In the genomic region with DNA sequence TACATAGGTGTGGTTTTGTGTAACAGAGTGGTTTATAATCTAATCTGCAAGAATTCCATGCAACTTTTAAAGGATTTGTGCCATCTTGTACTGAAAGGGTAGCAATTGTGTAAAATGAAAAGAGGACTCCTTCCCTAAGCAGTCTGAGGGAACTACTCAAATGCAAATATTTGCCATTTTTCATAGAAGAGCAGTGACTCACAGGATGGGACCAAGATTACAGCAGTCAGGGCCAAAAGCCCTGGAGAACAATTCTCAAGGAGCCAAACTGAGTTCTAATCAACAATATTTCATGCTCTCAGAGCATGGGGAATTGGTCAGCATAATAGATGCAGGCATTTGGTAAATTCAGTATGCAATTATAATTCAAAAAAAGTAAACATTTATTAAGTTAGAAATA, we compare ENCODE assay signal across 18 cellular contexts.
DNase-seq lines count a peak whose midpoint lies in the region; ATAC-seq and TF ChIP-seq lines count a peak whose summit lies in the region.
"Had no signal": no experiment of that assay in that cellular context is flagged by ENCODE, and none has a peak within 500 bp of the region (broad histone marks: within the 10 kb centered on the region; RNA-seq: fewer than 3 reads in every experiment).

No MANE protein-coding gene starts in this region.

- H3K36me3 ChIP-seq in BJ (ENCODE audit: control insufficient read depth, insufficient read depth, low read length) (no peaks in the 10 kb centered on the region), endodermal cell (ENCODE audit: control insufficient read depth, insufficient read depth, low read length) (no peaks in the 10 kb centered on the region), mesendoderm (ENCODE audit: control insufficient read depth, insufficient read depth, low read length) (no peaks in the 10 kb centered on the region)
- H3K36me3 ChIP-seq: SJSA1, vagina had no signal

- no peak overlapping the region for H4K5ac ChIP-seq in mesendoderm (ENCODE audit: low read length)

- H3K4me3 Mint-ChIP-seq in endodermal cell = no peak overlapping the region
- H3K4me3 Mint-ChIP-seq: activated CD8-positive, alpha-beta T cell treated with anti-CD3 and anti-CD28 coated beads, Interleukin-2, amount 10 ng/mL, durations not matched to agents 7 days and 5 days; B cell; stimulated activated effector memory CD8-positive, alpha-beta T cell treated with anti-CD3 and anti-CD28 coated beads, Interleukin-12 subunit alpha, Interleukin-12 subunit beta, amount 100 ng/mL, for 72 hours had no signal

- H3K9me3 Mint-ChIP-seq in endodermal cell = no peaks in the 10 kb centered on the region
- H3K9me3 Mint-ChIP-seq: stimulated activated effector memory CD8-positive, alpha-beta T cell treated with anti-CD3 and anti-CD28 coated beads, Interleukin-12 subunit alpha, Interleukin-12 subunit beta, amount 100 ng/mL, for 72 hours had no signal

- H3K36me3 Mint-ChIP-seq in endodermal cell (ENCODE audit: low read depth) = no peaks in the 10 kb centered on the region
- H3K36me3 Mint-ChIP-seq: stimulated activated effector memory CD8-positive, alpha-beta T cell treated with anti-CD3 and anti-CD28 coated beads, Interleukin-12 subunit alpha, Interleukin-12 subunit beta, amount 100 ng/mL, for 72 hours had no signal

- no peaks in the 10 kb centered on the region for H3K79me2 ChIP-seq in mesendoderm (ENCODE audit: control insufficient read depth, insufficient read depth, low read length)

- no peak overlapping the region for H3K56ac ChIP-seq in mesendoderm (ENCODE audit: low read length)

- H3K4me3 ChIP-seq in BJ (ENCODE audit: low read depth, low read length) (no peak overlapping the region), endodermal cell (ENCODE audit: low read length) (no peak overlapping the region), mesendoderm (ENCODE audit: low read length) (no peak overlapping the region)
- H3K4me3 ChIP-seq: SJSA1, vagina had no signal

- H3K23ac ChIP-seq in mesendoderm (ENCODE audit: low read length) = no peak overlapping the region

- no peak overlapping the region for H2AK5ac ChIP-seq in mesendoderm (ENCODE audit: low read length)

- H3K9me3 ChIP-seq in endodermal cell (ENCODE audit: control insufficient read depth, low read length) = no peaks in the 10 kb centered on the region
- H3K9me3 ChIP-seq: SJSA1, vagina had no signal

- TF ChIP-seq CTCF in BJ (IDR thresholded peaks at IDR 0.05; ENCODE audit: insufficient read depth, low read depth, low read length) (no peak), endodermal cell (conservative IDR thresholded peaks at IDR 0.05) (no peak)

- peaks cover 2% of the 10 kb centered on the region for H3K27me3 Mint-ChIP-seq in endodermal cell (ENCODE audit: insufficient read depth)
- H3K27me3 Mint-ChIP-seq: B cell had no signal

- H3K4ac ChIP-seq in mesendoderm (ENCODE audit: low read depth, low read length) = no peak overlapping the region

- H3K4me1 ChIP-seq in endodermal cell (ENCODE audit: control insufficient read depth, insufficient read depth, low read length) = no peaks in the 10 kb centered on the region
- no peaks in the 10 kb centered on the region for H3K4me1 ChIP-seq in mesendoderm (ENCODE audit: control insufficient read depth, low read depth, low read length)
- H3K4me1 ChIP-seq: SJSA1, vagina had no signal

- H3K18ac ChIP-seq in mesendoderm (ENCODE audit: low read length) = no peak overlapping the region

- no peak overlapping the region for H3K9ac ChIP-seq in endodermal cell (ENCODE audit: extremely low read depth, low read length, poor library complexity, severe bottlenecking)
- no peak overlapping the region for H3K9ac ChIP-seq in mesendoderm (ENCODE audit: low read length)

- no peak for ATAC-seq in HG03460 (IDR thresholded peaks at IDR 0.05; ENCODE audit: unreplicated experiment)
- ATAC-seq: activated CD8-positive, alpha-beta T cell treated with anti-CD3 and anti-CD28 coated beads, Interleukin-2, amount 10 ng/mL, durations not matched to agents 7 days and 5 days; stimulated activated effector memory CD8-positive, alpha-beta T cell treated with anti-CD3 and anti-CD28 coated beads, Interleukin-12 subunit alpha, Interleukin-12 subunit beta, amount 100 ng/mL, for 72 hours had no signal

- no peak overlapping the region for H2BK120ac ChIP-seq in mesendoderm (ENCODE audit: low read depth, low read length)

- H3K27ac ChIP-seq in endodermal cell (ENCODE audit: low read depth, low read length) (no peak overlapping the region), mesendoderm (ENCODE audit: low read depth, low read length) (no peak overlapping the region)
- H3K27ac ChIP-seq: SJSA1, vagina had no signal

- H3K27me3 ChIP-seq in BJ (ENCODE audit: control insufficient read depth, insufficient read depth, low read length) (no peaks in the 10 kb centered on the region), endodermal cell (ENCODE audit: control insufficient read depth, insufficient read depth, low read length, poor library complexity, severe bottlenecking) (no peaks in the 10 kb centered on the region), mesendoderm (ENCODE audit: insufficient read depth, low read length, poor library complexity) (no peaks in the 10 kb centered on the region)
- H3K27me3 ChIP-seq: SJSA1, vagina had no signal

- H4K8ac ChIP-seq in mesendoderm (ENCODE audit: low read depth, low read length) = no peak overlapping the region

- H3K4me1 Mint-ChIP-seq in endodermal cell = peaks cover 6% of the 10 kb centered on the region
- H3K4me1 Mint-ChIP-seq: B cell; stimulated activated effector memory CD8-positive, alpha-beta T cell treated with anti-CD3 and anti-CD28 coated beads, Interleukin-12 subunit alpha, Interleukin-12 subunit beta, amount 100 ng/mL, for 72 hours had no signal

- no peak overlapping the region for H3K4me2 ChIP-seq in mesendoderm (ENCODE audit: low read length)

- no peaks in the 10 kb centered on the region for H3K79me1 ChIP-seq in mesendoderm (ENCODE audit: low read length)

- CTCF ChIA-PET in BJ (lab: Yijun Ruan, JAX) = no interaction called here

- POLR2A ChIA-PET in BJ (lab: Charles Lee) = no interaction called here

- DNase-seq in BJ (ENCODE audit: low read depth) (peak; percentile 0), M059J (ENCODE audit: low read depth) (peak; percentile 8), endodermal cell (no peak), mesendoderm (peak; percentile 37), CD1c-positive myeloid dendritic cell (ENCODE audit: extremely low spot score) (no peak)
- no peak for DNase-seq in stimulated activated CD4-positive, alpha-beta T cell treated with anti-CD3 and anti-CD28 coated beads, Interleukin-12 subunit alpha, Interleukin-12 subunit beta, amount 100 ng/mL, for 4 hours
- no peak for DNase-seq in stimulated activated CD4-positive, alpha-beta T cell treated with anti-CD3 and anti-CD28 coated beads, Interleukin-4, amount 100 ng/mL, for 1 hour
- DNase-seq: activated CD8-positive, alpha-beta T cell treated with anti-CD3 and anti-CD28 coated beads, Interleukin-2, amount 10 ng/mL, durations not matched to agents 7 days and 5 days; activated effector memory CD4-positive, alpha-beta T cell treated with Interleukin-2 at 50 U/mL for 16 hours; midbrain; NCI-H2029; posterior cingulate gyrus; stimulated activated CD4-positive, alpha-beta T cell treated with anti-CD3 and anti-CD28 coated beads, Interleukin-2, amount 100 ng/mL, for 48 hours had no signal

- peak overlapping the region; percentile 39 for H3K27ac Mint-ChIP-seq in endodermal cell
- H3K27ac Mint-ChIP-seq: activated CD8-positive, alpha-beta T cell treated with anti-CD3 and anti-CD28 coated beads, Interleukin-2, amount 10 ng/mL, durations not matched to agents 7 days and 5 days; B cell; stimulated activated effector memory CD8-positive, alpha-beta T cell treated with anti-CD3 and anti-CD28 coated beads, Interleukin-12 subunit alpha, Interleukin-12 subunit beta, amount 100 ng/mL, for 72 hours had no signal

- no peak overlapping the region for H2BK15ac ChIP-seq in mesendoderm (replicated peaks; ENCODE audit: low read depth)

- no peak overlapping the region for H2BK5ac ChIP-seq in mesendoderm (ENCODE audit: low read length)

Comparison
In these comparisons a context has a peak if more than half of its experiments do, and no peak if none do; other contexts are left out.
1. DNase-seq: peak in BJ (single experiment), M059J (single experiment) and mesendoderm (single experiment); none in endodermal cell (single experiment), stimulated activated CD4-positive, alpha-beta T cell treated with anti-CD3 and anti-CD28 coated beads, Interleukin-12 subunit alpha, Interleukin-12 subunit beta, amount 100 ng/mL, for 4 hours (single experiment), CD1c-positive myeloid dendritic cell (single experiment) and stimulated activated CD4-positive, alpha-beta T cell treated with anti-CD3 and anti-CD28 coated beads, Interleukin-4, amount 100 ng/mL, for 1 hour (single experiment).